In the genomic region with DNA sequence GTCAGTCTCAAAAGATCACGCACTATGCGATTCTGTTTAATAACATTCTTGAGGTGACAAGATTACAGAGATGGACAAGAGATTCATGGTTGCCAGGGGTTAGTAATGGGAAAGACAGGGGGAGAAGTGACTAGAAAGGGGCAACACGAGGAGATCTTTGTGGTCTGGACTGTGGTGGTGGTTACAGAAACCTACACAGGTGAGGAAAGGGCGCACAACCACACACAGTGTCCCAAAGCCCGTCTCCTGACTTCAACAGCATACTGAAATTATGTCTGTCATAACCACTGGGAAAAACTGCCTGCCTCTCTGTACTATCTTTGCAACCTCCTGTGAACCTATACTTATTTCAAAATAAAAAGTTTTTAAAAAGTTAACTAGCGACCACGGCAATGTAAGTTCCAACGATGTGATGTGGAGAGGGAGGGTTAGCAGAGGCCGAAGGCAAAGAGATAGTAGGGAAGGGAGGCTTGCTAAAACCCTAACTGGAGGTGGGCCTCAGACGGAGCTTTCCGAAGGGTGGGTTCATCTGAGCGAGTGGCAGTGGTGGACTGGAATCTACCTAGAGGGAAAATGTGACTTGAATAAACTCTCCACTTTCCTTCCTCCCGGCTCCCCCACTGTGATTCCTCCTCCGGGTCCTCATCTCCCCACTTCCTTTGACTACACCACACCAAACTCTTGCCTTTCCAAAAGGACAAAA, we compare ENCODE assay signal across 1 cellular context.
TF ChIP-seq lines count a peak whose summit lies in the region.

No MANE protein-coding gene starts in this region.

TF ChIP-seq in GM23338, 12 proteins besides CTCF, POLR2A, EP300 and RAD21 (continued from another document):
- TF ChIP-seq, protein P1, sequence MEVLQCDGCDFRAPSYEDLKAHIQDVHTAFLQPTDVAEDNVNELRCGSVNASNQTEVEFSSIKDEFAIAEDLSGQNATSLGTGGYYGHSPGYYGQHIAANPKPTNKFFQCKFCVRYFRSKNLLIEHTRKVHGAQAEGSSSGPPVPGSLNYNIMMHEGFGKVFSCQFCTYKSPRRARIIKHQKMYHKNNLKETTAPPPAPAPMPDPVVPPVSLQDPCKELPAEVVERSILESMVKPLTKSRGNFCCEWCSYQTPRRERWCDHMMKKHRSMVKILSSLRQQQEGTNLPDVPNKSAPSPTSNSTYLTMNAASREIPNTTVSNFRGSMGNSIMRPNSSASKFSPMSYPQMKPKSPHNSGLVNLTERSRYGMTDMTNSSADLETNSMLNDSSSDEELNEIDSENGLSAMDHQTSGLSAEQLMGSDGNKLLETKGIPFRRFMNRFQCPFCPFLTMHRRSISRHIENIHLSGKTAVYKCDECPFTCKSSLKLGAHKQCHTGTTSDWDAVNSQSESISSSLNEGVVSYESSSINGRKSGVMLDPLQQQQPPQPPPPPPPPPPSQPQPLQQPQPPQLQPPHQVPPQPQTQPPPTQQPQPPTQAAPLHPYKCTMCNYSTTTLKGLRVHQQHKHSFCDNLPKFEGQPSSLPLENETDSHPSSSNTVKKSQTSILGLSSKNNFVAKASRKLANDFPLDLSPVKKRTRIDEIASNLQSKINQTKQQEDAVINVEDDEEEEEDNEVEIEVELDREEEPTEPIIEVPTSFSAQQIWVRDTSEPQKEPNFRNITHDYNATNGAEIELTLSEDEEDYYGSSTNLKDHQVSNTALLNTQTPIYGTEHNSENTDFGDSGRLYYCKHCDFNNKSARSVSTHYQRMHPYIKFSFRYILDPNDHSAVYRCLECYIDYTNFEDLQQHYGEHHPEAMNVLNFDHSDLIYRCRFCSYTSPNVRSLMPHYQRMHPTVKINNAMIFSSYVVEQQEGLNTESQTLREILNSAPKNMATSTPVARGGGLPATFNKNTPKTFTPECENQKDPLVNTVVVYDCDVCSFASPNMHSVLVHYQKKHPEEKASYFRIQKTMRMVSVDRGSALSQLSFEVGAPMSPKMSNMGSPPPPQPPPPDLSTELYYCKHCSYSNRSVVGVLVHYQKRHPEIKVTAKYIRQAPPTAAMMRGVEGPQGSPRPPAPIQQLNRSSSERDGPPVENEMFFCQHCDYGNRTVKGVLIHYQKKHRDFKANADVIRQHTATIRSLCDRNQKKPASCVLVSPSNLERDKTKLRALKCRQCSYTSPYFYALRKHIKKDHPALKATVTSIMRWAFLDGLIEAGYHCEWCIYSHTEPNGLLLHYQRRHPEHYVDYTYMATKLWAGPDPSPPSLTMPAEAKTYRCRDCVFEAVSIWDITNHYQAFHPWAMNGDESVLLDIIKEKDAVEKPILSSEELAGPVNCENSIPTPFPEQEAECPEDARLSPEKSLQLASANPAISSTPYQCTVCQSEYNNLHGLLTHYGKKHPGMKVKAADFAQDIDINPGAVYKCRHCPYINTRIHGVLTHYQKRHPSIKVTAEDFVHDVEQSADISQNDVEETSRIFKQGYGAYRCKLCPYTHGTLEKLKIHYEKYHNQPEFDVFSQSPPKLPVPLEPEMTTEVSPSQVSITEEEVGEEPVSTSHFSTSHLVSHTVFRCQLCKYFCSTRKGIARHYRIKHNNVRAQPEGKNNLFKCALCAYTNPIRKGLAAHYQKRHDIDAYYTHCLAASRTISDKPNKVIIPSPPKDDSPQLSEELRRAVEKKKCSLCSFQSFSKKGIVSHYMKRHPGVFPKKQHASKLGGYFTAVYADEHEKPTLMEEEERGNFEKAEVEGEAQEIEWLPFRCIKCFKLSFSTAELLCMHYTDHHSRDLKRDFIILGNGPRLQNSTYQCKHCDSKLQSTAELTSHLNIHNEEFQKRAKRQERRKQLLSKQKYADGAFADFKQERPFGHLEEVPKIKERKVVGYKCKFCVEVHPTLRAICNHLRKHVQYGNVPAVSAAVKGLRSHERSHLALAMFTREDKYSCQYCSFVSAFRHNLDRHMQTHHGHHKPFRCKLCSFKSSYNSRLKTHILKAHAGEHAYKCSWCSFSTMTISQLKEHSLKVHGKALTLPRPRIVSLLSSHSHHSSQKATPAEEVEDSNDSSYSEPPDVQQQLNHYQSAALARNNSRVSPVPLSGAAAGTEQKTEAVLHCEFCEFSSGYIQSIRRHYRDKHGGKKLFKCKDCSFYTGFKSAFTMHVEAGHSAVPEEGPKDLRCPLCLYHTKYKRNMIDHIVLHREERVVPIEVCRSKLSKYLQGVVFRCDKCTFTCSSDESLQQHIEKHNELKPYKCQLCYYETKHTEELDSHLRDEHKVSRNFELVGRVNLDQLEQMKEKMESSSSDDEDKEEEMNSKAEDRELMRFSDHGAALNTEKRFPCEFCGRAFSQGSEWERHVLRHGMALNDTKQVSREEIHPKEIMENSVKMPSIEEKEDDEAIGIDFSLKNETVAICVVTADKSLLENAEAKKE (CRISPR knock-in tag; IDR thresholded peaks at IDR 0.05), result no peak
- TF ChIP-seq POLR2AphosphoS5 (IDR thresholded peaks at IDR 0.05; ENCODE audit: low read depth) (no peak), ZNF114 (CRISPR knock-in tag; IDR thresholded peaks at IDR 0.05) (no peak), EZH2phosphoT487 (IDR thresholded peaks at IDR 0.05; ENCODE audit: unreplicated experiment) (no peak), ZNF331 (CRISPR knock-in tag; IDR thresholded peaks at IDR 0.05; ENCODE audit: low read depth) (no peak)
- TF ChIP-seq, protein P2, sequence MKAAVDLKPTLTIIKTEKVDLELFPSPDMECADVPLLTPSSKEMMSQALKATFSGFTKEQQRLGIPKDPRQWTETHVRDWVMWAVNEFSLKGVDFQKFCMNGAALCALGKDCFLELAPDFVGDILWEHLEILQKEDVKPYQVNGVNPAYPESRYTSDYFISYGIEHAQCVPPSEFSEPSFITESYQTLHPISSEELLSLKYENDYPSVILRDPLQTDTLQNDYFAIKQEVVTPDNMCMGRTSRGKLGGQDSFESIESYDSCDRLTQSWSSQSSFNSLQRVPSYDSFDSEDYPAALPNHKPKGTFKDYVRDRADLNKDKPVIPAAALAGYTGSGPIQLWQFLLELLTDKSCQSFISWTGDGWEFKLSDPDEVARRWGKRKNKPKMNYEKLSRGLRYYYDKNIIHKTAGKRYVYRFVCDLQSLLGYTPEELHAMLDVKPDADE (IDR thresholded peaks at IDR 0.05), result no peak
